1 cellular context compared by ENCODE assay signal in genomic region chr2:11505652-11506610, GRCh38.
TF ChIP-seq lines count a peak whose summit lies in the region.

No MANE protein-coding gene starts in this region.

TF ChIP-seq in HepG2, 621 proteins besides CTCF, POLR2A, EP300 and RAD21 (continued from another document and continues in another):
- TF ChIP-seq ONECUT2 (CRISPR knock-in tag; IDR thresholded peaks at IDR 0.05) (no peak), ZNF543 (CRISPR knock-in tag; IDR thresholded peaks at IDR 0.05) (peak; percentile 88), MBD4 (IDR thresholded peaks at IDR 0.05; ENCODE audit: borderline replicate concordance, low read length) (peak; percentile 94; the same call in 1 of the 2 replicates), ZNF768 (CRISPR knock-in tag; IDR thresholded peaks at IDR 0.05) (no peak), ADNP (CRISPR knock-in tag; IDR thresholded peaks at IDR 0.05) (peak; percentile 86), ZNF883 (CRISPR knock-in tag; IDR thresholded peaks at IDR 0.05; ENCODE audit: not compliant biosample characterization) (peak; percentile 34), FOXA1 (IDR thresholded peaks at IDR 0.05) (peak; percentile 65), FOXA1 (CRISPR knock-in tag; IDR thresholded peaks at IDR 0.05) (peak; percentile 68; the same call in 1 of the 2 replicates), THAP11 (CRISPR knock-in tag; IDR thresholded peaks at IDR 0.05) (peak; percentile 64; the same call in 1 of the 2 replicates), ZNF124 (CRISPR knock-in tag; IDR thresholded peaks at IDR 0.05) (peak; percentile 95; the same call in 1 of the 2 replicates), RAD51 (IDR thresholded peaks at IDR 0.05; ENCODE audit: borderline replicate concordance) (no peak), KLF6 (CRISPR knock-in tag; IDR thresholded peaks at IDR 0.05) (peak; percentile 23; the same call in 1 of the 2 replicates), ZSCAN29 (CRISPR knock-in tag; conservative IDR thresholded peaks at IDR 0.05) (peak; percentile 74), CC2D1A (CRISPR knock-in tag; IDR thresholded peaks at IDR 0.05) (no peak), GATAD2A (CRISPR knock-in tag; IDR thresholded peaks at IDR 0.05) (peak; percentile 99), NFIC (IDR thresholded peaks at IDR 0.05; ENCODE audit: low read length) (peak; percentile 95), KMT2A (CRISPR knock-in tag; IDR thresholded peaks at IDR 0.05) (peak; percentile 63), ZFP1 (CRISPR knock-in tag; IDR thresholded peaks at IDR 0.05) (peak; percentile 100), RNF219 (CRISPR knock-in tag; IDR thresholded peaks at IDR 0.05) (peak; percentile 85; the same call in 1 of the 2 replicates), NCOA1 (CRISPR knock-in tag; IDR thresholded peaks at IDR 0.05) (0 out of 2 replicates have a peak, but pooled peaks have one; percentile 42), SALL2 (CRISPR knock-in tag; IDR thresholded peaks at IDR 0.05) (peak; percentile 41), KDM5B (CRISPR knock-in tag; IDR thresholded peaks at IDR 0.05; ENCODE audit: borderline replicate concordance) (no peak; the same call in 1 of the 2 replicates), YEATS4 (CRISPR knock-in tag; IDR thresholded peaks at IDR 0.05; ENCODE audit: borderline replicate concordance) (peak; percentile 31; the same call in 1 of the 2 replicates), SNRNP70 (IDR thresholded peaks at IDR 0.05; ENCODE audit: low read depth, low read length) (no peak), ETV5 (CRISPR knock-in tag; IDR thresholded peaks at IDR 0.05; ENCODE audit: borderline replicate concordance) (peak; percentile 87), HCFC1 (IDR thresholded peaks at IDR 0.05; ENCODE audit: low read depth, low read length) (no peak), SETDB1 (CRISPR knock-in tag; IDR thresholded peaks at IDR 0.05; ENCODE audit: borderline replicate concordance) (no peak), ZBTB46 (CRISPR knock-in tag; IDR thresholded peaks at IDR 0.05; ENCODE audit: borderline replicate concordance) (no peak), ZBTB38 (CRISPR knock-in tag; IDR thresholded peaks at IDR 0.05) (peak; percentile 79), NR2F6 (IDR thresholded peaks at IDR 0.05) (peak; percentile 56), NR2F6 (CRISPR knock-in tag; IDR thresholded peaks at IDR 0.05) (peak; percentile 72; the same call in 1 of the 2 replicates), CBFB (CRISPR knock-in tag; IDR thresholded peaks at IDR 0.05) (peak; percentile 85), TRIM24 (CRISPR knock-in tag; IDR thresholded peaks at IDR 0.05) (no peak), ZNF207 (IDR thresholded peaks at IDR 0.05; ENCODE audit: borderline replicate concordance) (no peak), ELF3 (CRISPR knock-in tag; IDR thresholded peaks at IDR 0.05) (peak; percentile 82), SMC3 (IDR thresholded peaks at IDR 0.05; ENCODE audit: low read length) (peak; percentile 23; the same call in 1 of the 2 replicates), CREM (IDR thresholded peaks at IDR 0.05) (peak; percentile 86), CREM (CRISPR knock-in tag; IDR thresholded peaks at IDR 0.05) (no peak), MLLT10 (CRISPR knock-in tag; IDR thresholded peaks at IDR 0.05) (no peak), ZNF331 (CRISPR knock-in tag; IDR thresholded peaks at IDR 0.05) (peak; percentile 88; the same call in 1 of the 2 replicates), ZNF496 (CRISPR knock-in tag; IDR thresholded peaks at IDR 0.05; ENCODE audit: insufficient replicate concordance) (no peak), GLI4 (CRISPR knock-in tag; IDR thresholded peaks at IDR 0.05; ENCODE audit: borderline replicate concordance) (peak; percentile 85; the same call in 1 of the 2 replicates), SP1 (IDR thresholded peaks at IDR 0.05) (no peak), SP1 (CRISPR knock-in tag; IDR thresholded peaks at IDR 0.05) (peak; percentile 9; the same call in 1 of the 2 replicates), ZNF713 (CRISPR knock-in tag; IDR thresholded peaks at IDR 0.05) (peak; percentile 86; the same call in 1 of the 2 replicates), NPAS2 (CRISPR knock-in tag; IDR thresholded peaks at IDR 0.05; ENCODE audit: borderline replicate concordance) (no peak), ZNF761 (CRISPR knock-in tag; conservative IDR thresholded peaks at IDR 0.05) (peak; percentile 87; the same call in 1 of the 2 replicates), ZNF460 (CRISPR knock-in tag; IDR thresholded peaks at IDR 0.05; ENCODE audit: borderline replicate concordance) (peak; percentile 79; the same call in 1 of the 2 replicates)
- TF ChIP-seq, protein P1, sequence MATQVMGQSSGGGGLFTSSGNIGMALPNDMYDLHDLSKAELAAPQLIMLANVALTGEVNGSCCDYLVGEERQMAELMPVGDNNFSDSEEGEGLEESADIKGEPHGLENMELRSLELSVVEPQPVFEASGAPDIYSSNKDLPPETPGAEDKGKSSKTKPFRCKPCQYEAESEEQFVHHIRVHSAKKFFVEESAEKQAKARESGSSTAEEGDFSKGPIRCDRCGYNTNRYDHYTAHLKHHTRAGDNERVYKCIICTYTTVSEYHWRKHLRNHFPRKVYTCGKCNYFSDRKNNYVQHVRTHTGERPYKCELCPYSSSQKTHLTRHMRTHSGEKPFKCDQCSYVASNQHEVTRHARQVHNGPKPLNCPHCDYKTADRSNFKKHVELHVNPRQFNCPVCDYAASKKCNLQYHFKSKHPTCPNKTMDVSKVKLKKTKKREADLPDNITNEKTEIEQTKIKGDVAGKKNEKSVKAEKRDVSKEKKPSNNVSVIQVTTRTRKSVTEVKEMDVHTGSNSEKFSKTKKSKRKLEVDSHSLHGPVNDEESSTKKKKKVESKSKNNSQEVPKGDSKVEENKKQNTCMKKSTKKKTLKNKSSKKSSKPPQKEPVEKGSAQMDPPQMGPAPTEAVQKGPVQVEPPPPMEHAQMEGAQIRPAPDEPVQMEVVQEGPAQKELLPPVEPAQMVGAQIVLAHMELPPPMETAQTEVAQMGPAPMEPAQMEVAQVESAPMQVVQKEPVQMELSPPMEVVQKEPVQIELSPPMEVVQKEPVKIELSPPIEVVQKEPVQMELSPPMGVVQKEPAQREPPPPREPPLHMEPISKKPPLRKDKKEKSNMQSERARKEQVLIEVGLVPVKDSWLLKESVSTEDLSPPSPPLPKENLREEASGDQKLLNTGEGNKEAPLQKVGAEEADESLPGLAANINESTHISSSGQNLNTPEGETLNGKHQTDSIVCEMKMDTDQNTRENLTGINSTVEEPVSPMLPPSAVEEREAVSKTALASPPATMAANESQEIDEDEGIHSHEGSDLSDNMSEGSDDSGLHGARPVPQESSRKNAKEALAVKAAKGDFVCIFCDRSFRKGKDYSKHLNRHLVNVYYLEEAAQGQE (IDR thresholded peaks at IDR 0.05; ENCODE audit: borderline replicate concordance in 1 of 2, low read depth in 1 of 2, low read length in 2 of 2) = peak in 1 of 2 experiments; percentile 46; a peak in 1 of 4 replicates
- TF ChIP-seq, protein P2, sequence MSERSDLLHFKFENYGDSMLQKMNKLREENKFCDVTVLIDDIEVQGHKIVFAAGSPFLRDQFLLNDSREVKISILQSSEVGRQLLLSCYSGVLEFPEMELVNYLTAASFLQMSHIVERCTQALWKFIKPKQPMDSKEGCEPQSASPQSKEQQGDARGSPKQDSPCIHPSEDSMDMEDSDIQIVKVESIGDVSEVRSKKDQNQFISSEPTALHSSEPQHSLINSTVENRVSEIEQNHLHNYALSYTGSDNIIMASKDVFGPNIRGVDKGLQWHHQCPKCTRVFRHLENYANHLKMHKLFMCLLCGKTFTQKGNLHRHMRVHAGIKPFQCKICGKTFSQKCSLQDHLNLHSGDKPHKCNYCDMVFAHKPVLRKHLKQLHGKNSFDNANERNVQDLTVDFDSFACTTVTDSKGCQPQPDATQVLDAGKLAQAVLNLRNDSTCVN (CRISPR knock-in tag; IDR thresholded peaks at IDR 0.05; ENCODE audit: borderline replicate concordance) = peak; percentile 81; the same call in 1 of the 2 replicates
- TF ChIP-seq, protein P3, sequence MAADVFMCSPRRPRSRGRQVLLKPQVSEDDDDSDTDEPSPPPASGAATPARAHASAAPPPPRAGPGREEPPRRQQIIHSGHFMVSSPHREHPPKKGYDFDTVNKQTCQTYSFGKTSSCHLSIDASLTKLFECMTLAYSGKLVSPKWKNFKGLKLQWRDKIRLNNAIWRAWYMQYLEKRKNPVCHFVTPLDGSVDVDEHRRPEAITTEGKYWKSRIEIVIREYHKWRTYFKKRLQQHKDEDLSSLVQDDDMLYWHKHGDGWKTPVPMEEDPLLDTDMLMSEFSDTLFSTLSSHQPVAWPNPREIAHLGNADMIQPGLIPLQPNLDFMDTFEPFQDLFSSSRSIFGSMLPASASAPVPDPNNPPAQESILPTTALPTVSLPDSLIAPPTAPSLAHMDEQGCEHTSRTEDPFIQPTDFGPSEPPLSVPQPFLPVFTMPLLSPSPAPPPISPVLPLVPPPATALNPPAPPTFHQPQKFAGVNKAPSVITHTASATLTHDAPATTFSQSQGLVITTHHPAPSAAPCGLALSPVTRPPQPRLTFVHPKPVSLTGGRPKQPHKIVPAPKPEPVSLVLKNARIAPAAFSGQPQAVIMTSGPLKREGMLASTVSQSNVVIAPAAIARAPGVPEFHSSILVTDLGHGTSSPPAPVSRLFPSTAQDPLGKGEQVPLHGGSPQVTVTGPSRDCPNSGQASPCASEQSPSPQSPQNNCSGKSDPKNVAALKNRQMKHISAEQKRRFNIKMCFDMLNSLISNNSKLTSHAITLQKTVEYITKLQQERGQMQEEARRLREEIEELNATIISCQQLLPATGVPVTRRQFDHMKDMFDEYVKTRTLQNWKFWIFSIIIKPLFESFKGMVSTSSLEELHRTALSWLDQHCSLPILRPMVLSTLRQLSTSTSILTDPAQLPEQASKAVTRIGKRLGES (CRISPR knock-in tag; IDR thresholded peaks at IDR 0.05; ENCODE audit: borderline replicate concordance) = no peak
- TF ChIP-seq, protein P4, sequence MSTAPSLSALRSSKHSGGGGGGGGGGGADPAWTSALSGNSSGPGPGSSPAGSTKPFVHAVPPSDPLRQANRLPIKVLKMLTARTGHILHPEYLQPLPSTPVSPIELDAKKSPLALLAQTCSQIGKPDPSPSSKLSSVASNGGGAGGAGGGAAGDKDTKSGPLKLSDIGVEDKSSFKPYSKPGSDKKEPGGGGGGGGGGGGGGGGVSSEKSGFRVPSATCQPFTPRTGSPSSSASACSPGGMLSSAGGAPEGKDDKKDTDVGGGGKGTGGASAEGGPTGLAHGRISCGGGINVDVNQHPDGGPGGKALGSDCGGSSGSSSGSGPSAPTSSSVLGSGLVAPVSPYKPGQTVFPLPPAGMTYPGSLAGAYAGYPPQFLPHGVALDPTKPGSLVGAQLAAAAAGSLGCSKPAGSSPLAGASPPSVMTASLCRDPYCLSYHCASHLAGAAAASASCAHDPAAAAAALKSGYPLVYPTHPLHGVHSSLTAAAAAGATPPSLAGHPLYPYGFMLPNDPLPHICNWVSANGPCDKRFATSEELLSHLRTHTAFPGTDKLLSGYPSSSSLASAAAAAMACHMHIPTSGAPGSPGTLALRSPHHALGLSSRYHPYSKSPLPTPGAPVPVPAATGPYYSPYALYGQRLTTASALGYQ (CRISPR knock-in tag; IDR thresholded peaks at IDR 0.05) = 0 out of 2 replicates have a peak, but pooled peaks have one; percentile 74
- TF ChIP-seq, protein P5, sequence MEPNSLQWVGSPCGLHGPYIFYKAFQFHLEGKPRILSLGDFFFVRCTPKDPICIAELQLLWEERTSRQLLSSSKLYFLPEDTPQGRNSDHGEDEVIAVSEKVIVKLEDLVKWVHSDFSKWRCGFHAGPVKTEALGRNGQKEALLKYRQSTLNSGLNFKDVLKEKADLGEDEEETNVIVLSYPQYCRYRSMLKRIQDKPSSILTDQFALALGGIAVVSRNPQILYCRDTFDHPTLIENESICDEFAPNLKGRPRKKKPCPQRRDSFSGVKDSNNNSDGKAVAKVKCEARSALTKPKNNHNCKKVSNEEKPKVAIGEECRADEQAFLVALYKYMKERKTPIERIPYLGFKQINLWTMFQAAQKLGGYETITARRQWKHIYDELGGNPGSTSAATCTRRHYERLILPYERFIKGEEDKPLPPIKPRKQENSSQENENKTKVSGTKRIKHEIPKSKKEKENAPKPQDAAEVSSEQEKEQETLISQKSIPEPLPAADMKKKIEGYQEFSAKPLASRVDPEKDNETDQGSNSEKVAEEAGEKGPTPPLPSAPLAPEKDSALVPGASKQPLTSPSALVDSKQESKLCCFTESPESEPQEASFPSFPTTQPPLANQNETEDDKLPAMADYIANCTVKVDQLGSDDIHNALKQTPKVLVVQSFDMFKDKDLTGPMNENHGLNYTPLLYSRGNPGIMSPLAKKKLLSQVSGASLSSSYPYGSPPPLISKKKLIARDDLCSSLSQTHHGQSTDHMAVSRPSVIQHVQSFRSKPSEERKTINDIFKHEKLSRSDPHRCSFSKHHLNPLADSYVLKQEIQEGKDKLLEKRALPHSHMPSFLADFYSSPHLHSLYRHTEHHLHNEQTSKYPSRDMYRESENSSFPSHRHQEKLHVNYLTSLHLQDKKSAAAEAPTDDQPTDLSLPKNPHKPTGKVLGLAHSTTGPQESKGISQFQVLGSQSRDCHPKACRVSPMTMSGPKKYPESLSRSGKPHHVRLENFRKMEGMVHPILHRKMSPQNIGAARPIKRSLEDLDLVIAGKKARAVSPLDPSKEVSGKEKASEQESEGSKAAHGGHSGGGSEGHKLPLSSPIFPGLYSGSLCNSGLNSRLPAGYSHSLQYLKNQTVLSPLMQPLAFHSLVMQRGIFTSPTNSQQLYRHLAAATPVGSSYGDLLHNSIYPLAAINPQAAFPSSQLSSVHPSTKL (CRISPR knock-in tag; IDR thresholded peaks at IDR 0.05) = peak; percentile 93
